9 cellular contexts compared by ENCODE assay signal in the genomic region with DNA sequence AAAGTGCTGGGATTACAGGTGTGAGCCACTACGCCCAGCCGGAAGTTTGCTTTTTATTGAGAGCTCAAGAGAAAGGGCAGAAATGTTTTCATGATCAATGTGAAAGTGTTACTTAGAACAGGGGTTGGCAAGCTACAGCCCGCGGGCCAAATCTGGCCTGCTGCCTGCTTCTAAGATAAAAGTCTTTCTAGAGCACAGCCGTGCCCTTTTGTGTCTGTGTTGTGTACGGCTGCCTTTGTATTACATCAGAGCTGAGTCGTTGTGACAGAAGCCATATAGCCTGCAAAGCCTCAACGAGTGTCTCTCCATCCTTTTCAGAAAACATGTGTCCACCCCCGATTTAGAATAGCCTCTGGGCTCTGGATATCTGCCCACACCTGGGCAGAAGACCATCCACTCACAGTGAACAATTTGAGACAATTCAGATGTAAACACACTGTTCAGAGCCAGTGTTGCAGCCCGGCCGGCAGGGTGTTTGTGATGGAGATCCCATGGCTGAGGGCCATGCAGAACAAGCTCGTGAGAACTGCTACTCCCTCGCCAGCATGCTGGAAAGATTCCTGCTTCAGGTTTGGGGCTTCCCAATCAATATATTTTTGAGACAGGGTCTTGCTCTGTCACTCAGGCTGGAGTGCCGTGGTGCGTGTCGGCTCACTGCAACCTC. TPM values are rescaled to one million over a fixed set of nuclear protein-coding genes. Genes with fewer than 3 reads are reported as not detected.
DNase-seq lines count a peak whose midpoint lies in the region; ATAC-seq lines count a peak whose summit lies in the region.
"Had no signal": no experiment of that assay in that cellular context is flagged by ENCODE, and none has a peak within 500 bp of the region (broad histone marks: within the 10 kb centered on the region; RNA-seq: fewer than 3 reads in every experiment).

No MANE protein-coding gene starts in this region.

- H3K4me3 ChIP-seq in stomach smooth muscle (ENCODE audit: low read length in 2 of 2): peak overlapping the region in 1 of 2 donors; percentile 35
- H3K4me3 ChIP-seq in effector memory CD4-positive, alpha-beta T cell (ENCODE audit: insufficient read depth, low read depth, low read length, poor library complexity, severe bottlenecking): no peak overlapping the region
- H3K4me3 ChIP-seq in SJCRH30: no peak overlapping the region
- H3K4me3 ChIP-seq: Peyer's patch had no signal

- H3K27ac Mint-ChIP-seq in activated naive CD8-positive, alpha-beta T cell treated with anti-CD3 and anti-CD28 coated beads for 36 hours: peak overlapping the region; percentile 45
- no peak overlapping the region for H3K27ac Mint-ChIP-seq in activated naive CD8-positive, alpha-beta T cell treated with anti-CD3 and anti-CD28 coated beads, Interleukin-2, amount 50 U/mL, for 24 hours
- H3K27ac Mint-ChIP-seq in T-helper 2 cell treated with Interferon-gamma antibody and Interleukin-4, amounts not matched to agents 5 μg/mL and 100 μg/mL, for 36 hours: peak overlapping the region; percentile 82

- no peak for ATAC-seq in activated naive CD8-positive, alpha-beta T cell treated with anti-CD3 and anti-CD28 coated beads, Interleukin-2, amount 50 U/mL, for 24 hours
- no peak for ATAC-seq in GM21528 (IDR thresholded peaks at IDR 0.05; ENCODE audit: low FRiP score, unreplicated experiment)

- DNase-seq in activated naive CD8-positive, alpha-beta T cell treated with anti-CD3 and anti-CD28 coated beads for 36 hours: no peak
- DNase-seq in activated naive CD8-positive, alpha-beta T cell treated with anti-CD3 and anti-CD28 coated beads, Interleukin-2, amount 50 U/mL, for 24 hours: no peak
- no peak for DNase-seq in T-helper 2 cell treated with Interferon-gamma antibody and Interleukin-4, amounts not matched to agents 5 μg/mL and 100 μg/mL, for 36 hours (ENCODE audit: low spot score)
- DNase-seq in globus pallidus (ENCODE audit: low spot score): peak; percentile 41
- no peak for DNase-seq in effector memory CD4-positive, alpha-beta T cell
- no peak for DNase-seq in SJCRH30

- no peaks in the 10 kb centered on the region for H3K9me3 Mint-ChIP-seq in activated naive CD8-positive, alpha-beta T cell treated with anti-CD3 and anti-CD28 coated beads for 36 hours
- H3K9me3 Mint-ChIP-seq in activated naive CD8-positive, alpha-beta T cell treated with anti-CD3 and anti-CD28 coated beads, Interleukin-2, amount 50 U/mL, for 24 hours: no peaks in the 10 kb centered on the region
- no peaks in the 10 kb centered on the region for H3K9me3 Mint-ChIP-seq in T-helper 2 cell treated with Interferon-gamma antibody and Interleukin-4, amounts not matched to agents 5 μg/mL and 100 μg/mL, for 36 hours

- H3K4me1 ChIP-seq in stomach smooth muscle (ENCODE audit: control insufficient read depth, insufficient read depth, low read length): peaks cover 12% of the 10 kb centered on the region
- no peaks in the 10 kb centered on the region for H3K4me1 ChIP-seq in effector memory CD4-positive, alpha-beta T cell (ENCODE audit: control insufficient read depth, insufficient read depth, low read length, poor library complexity, severe bottlenecking)
- H3K4me1 ChIP-seq in SJCRH30: no peaks in the 10 kb centered on the region
- H3K4me1 ChIP-seq: Peyer's patch had no signal

- H3K27ac ChIP-seq in stomach smooth muscle (ENCODE audit: low read length) (peak overlapping the region; percentile 67), SJCRH30 (no peak overlapping the region)
- no peak overlapping the region for H3K27ac ChIP-seq in effector memory CD4-positive, alpha-beta T cell (ENCODE audit: insufficient read depth, low read length, poor library complexity, severe bottlenecking)
- H3K27ac ChIP-seq: Peyer's patch had no signal

- no peak overlapping the region for H3K9ac ChIP-seq in stomach smooth muscle (ENCODE audit: low read length in 2 of 2)

- H3K4me3 Mint-ChIP-seq in activated naive CD8-positive, alpha-beta T cell treated with anti-CD3 and anti-CD28 coated beads for 36 hours: peak overlapping the region; percentile 43
- no peak overlapping the region for H3K4me3 Mint-ChIP-seq in activated naive CD8-positive, alpha-beta T cell treated with anti-CD3 and anti-CD28 coated beads, Interleukin-2, amount 50 U/mL, for 24 hours
- peak overlapping the region; percentile 60 for H3K4me3 Mint-ChIP-seq in T-helper 2 cell treated with Interferon-gamma antibody and Interleukin-4, amounts not matched to agents 5 μg/mL and 100 μg/mL, for 36 hours

- H3K9me3 ChIP-seq in stomach smooth muscle (ENCODE audit: control insufficient read depth in 2 of 2, low read length in 2 of 2) (no peaks in the 10 kb centered on the region), SJCRH30 (replicated peaks) (no peaks in the 10 kb centered on the region)
- no peaks in the 10 kb centered on the region for H3K9me3 ChIP-seq in effector memory CD4-positive, alpha-beta T cell (ENCODE audit: control insufficient read depth, low read length)
- H3K9me3 ChIP-seq: Peyer's patch had no signal

- H3K4me1 Mint-ChIP-seq in activated naive CD8-positive, alpha-beta T cell treated with anti-CD3 and anti-CD28 coated beads for 36 hours: peaks cover 25% of the 10 kb centered on the region
- H3K4me1 Mint-ChIP-seq in activated naive CD8-positive, alpha-beta T cell treated with anti-CD3 and anti-CD28 coated beads, Interleukin-2, amount 50 U/mL, for 24 hours: peaks cover 21% of the 10 kb centered on the region
- H3K4me1 Mint-ChIP-seq in T-helper 2 cell treated with Interferon-gamma antibody and Interleukin-4, amounts not matched to agents 5 μg/mL and 100 μg/mL, for 36 hours (ENCODE audit: low read depth): peaks cover 16% of the 10 kb centered on the region

- no peaks in the 10 kb centered on the region for H3K27me3 Mint-ChIP-seq in activated naive CD8-positive, alpha-beta T cell treated with anti-CD3 and anti-CD28 coated beads for 36 hours
- peaks cover 2% of the 10 kb centered on the region for H3K27me3 Mint-ChIP-seq in activated naive CD8-positive, alpha-beta T cell treated with anti-CD3 and anti-CD28 coated beads, Interleukin-2, amount 50 U/mL, for 24 hours
- H3K27me3 Mint-ChIP-seq in T-helper 2 cell treated with Interferon-gamma antibody and Interleukin-4, amounts not matched to agents 5 μg/mL and 100 μg/mL, for 36 hours (ENCODE audit: low read depth): no peaks in the 10 kb centered on the region

- H3K36me3 Mint-ChIP-seq in activated naive CD8-positive, alpha-beta T cell treated with anti-CD3 and anti-CD28 coated beads for 36 hours: no peaks in the 10 kb centered on the region
- H3K36me3 Mint-ChIP-seq in activated naive CD8-positive, alpha-beta T cell treated with anti-CD3 and anti-CD28 coated beads, Interleukin-2, amount 50 U/mL, for 24 hours (ENCODE audit: low read depth): no peaks in the 10 kb centered on the region
- H3K36me3 Mint-ChIP-seq in T-helper 2 cell treated with Interferon-gamma antibody and Interleukin-4, amounts not matched to agents 5 μg/mL and 100 μg/mL, for 36 hours (ENCODE audit: low read depth): no peaks in the 10 kb centered on the region

- no peaks in the 10 kb centered on the region for H3K36me3 ChIP-seq in stomach smooth muscle (ENCODE audit: control insufficient read depth in 2 of 2, insufficient read depth in 2 of 2, low read length in 2 of 2)
- no peaks in the 10 kb centered on the region for H3K36me3 ChIP-seq in effector memory CD4-positive, alpha-beta T cell (ENCODE audit: control insufficient read depth, insufficient read depth, low read length)
- no peaks in the 10 kb centered on the region for H3K36me3 ChIP-seq in SJCRH30
- H3K36me3 ChIP-seq: Peyer's patch had no signal

- H3K27me3 ChIP-seq in stomach smooth muscle (ENCODE audit: control insufficient read depth in 1 of 2, insufficient read depth in 2 of 2, low read length in 2 of 2): no peaks in the 10 kb centered on the region
- no peaks in the 10 kb centered on the region for H3K27me3 ChIP-seq in effector memory CD4-positive, alpha-beta T cell (replicated peaks; ENCODE audit: control insufficient read depth, insufficient read depth, low read length, poor library complexity, severe bottlenecking)
- peaks cover 7% of the 10 kb centered on the region for H3K27me3 ChIP-seq in SJCRH30
- H3K27me3 ChIP-seq: Peyer's patch had no signal

RNA-seq across cellular contexts. Expression of a gene that starts 28.8 kb away (rescaled TPM):
- under 1 TPM; 0.10 to 0.36 TPM for total RNA-seq in activated naive CD8-positive, alpha-beta T cell treated with anti-CD3 and anti-CD28 coated beads for 36 hours
- total RNA-seq in SJCRH30 (2014; rRNA removed; shearing (Covaris generic)): not detected in 2 replicates
- total RNA-seq: Peyer's patch had no signal

RNA-seq across cellular contexts. Expression of a gene that starts 29.4 kb away (rescaled TPM):
- total RNA-seq in activated naive CD8-positive, alpha-beta T cell treated with anti-CD3 and anti-CD28 coated beads for 36 hours: 1 to 10 TPM; 1.9 to 2.7 TPM
- total RNA-seq in SJCRH30 (2014; rRNA removed; shearing (Covaris generic)): 0.59 and 0.76 TPM in 2 replicates
